ENCODE assay signal across 21 cellular contexts in the genomic region with DNA sequence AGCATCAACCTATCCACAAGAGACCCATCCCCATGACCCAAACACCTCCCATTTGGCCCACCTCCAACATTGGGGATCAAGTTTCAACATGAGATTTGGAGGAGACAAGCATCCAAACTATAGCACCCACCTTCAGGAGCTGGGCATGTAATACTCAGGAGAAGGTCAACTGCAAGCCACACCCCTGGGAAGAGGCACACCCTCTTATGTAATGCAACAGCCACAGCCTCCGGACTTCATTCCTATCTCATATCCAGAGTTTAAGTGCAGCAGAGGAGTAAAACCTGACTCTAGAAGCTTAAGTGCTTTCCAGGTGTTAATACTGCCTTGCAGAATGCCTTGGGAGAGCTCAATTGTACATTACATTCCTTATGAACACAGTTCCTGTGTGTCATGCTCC.
A peak's percentile ranks its signal among the peaks of the same experiment; 100 is the strongest.
DNase-seq lines count a peak whose midpoint lies in the region; ATAC-seq lines count a peak whose summit lies in the region.
"Had no signal": no experiment of that assay in that cellular context is flagged by ENCODE, and none has a peak within 500 bp of the region (broad histone marks: within the 10 kb centered on the region; RNA-seq: fewer than 3 reads in every experiment).

No MANE protein-coding gene starts in this region.

- H3K27me3 ChIP-seq in esophagus (ENCODE audit: control insufficient read depth in 1 of 2, insufficient read depth in 2 of 2, low read length in 2 of 2) = no peaks in the 10 kb centered on the region
- H3K27me3 ChIP-seq: brain microvascular endothelial cell, pancreas, spleen had no signal

- H3K4me1 ChIP-seq in esophagus (ENCODE audit: control insufficient read depth in 2 of 2, insufficient read depth in 2 of 2, low read length in 1 of 2) = peaks cover 13 to 14% of the 10 kb centered on the region in 2 donors

- WGBS in esophagus, 2 donors = 23 to 39% methylated on average over 1 of the region's 1 CpG

- POLR2A ChIA-PET in T-cell (lab: Charles Lee) = no interaction called here

- H3K27ac Mint-ChIP-seq in T-cell = no peak overlapping the region
- H3K27ac Mint-ChIP-seq: activated naive CD4-positive, alpha-beta T cell treated with anti-CD3 and anti-CD28 coated beads, Interleukin-2, amount 50 U/mL, for 24 hours; stimulated activated effector memory CD8-positive, alpha-beta T cell treated with anti-CD3 and anti-CD28 coated beads, Interleukin-12 subunit alpha, Interleukin-12 subunit beta, amount 100 ng/mL, for 72 hours had no signal

- H3K27ac ChIP-seq in esophagus (ENCODE audit: low read depth in 2 of 2, low read length in 1 of 2) (peak overlapping the region; percentile 76 to 77), skin epidermis (peak overlapping the region in 11 of 21 experiments; percentile 5 to 84 (median 45))
- H3K27ac ChIP-seq: brain microvascular endothelial cell, pancreas, spleen had no signal

- peak; percentile 24 for DNase-seq in DMS53 (lab: John Stamatoyannopoulos, UW)
- no peak for DNase-seq in DMS53 treated with DMSO at 0.1 percent for 48 hours (lab: John Stamatoyannopoulos, UW; ENCODE audit: unreplicated experiment)
- peak; percentile 25 for DNase-seq in OCI-M1 (lab: John Stamatoyannopoulos, UW)
- DNase-seq in posterior vena cava (ENCODE audit: low spot score) = no peak
- DNase-seq in putamen (ENCODE audit: low spot score) = no peak
- no peak for DNase-seq in T-cell
- DNase-seq: 8988T; activated CD4-positive, alpha-beta T cell treated with anti-CD3 and anti-CD28 coated beads, Interleukin-2, amount 50 U/mL, for 4 hours; activated T-cell treated with anti-CD3 and anti-CD28 coated beads, Interleukin-2, amount 50 U/mL, for 1 hour; brain microvascular endothelial cell; left cardiac atrium; NCI-H1092 treated with DMSO at 0.1 percent for 48 hours; spleen had no signal

- H3K4me3 Mint-ChIP-seq in T-cell = no peak overlapping the region
- H3K4me3 Mint-ChIP-seq: activated naive CD4-positive, alpha-beta T cell treated with anti-CD3 and anti-CD28 coated beads, Interleukin-2, amount 50 U/mL, for 24 hours; CD14-positive monocyte; stimulated activated effector memory CD8-positive, alpha-beta T cell treated with anti-CD3 and anti-CD28 coated beads, Interleukin-12 subunit alpha, Interleukin-12 subunit beta, amount 100 ng/mL, for 72 hours had no signal

- intact Hi-C loops in posterior vena cava (cut with DNase I) = no loop called here

- H3K36me3 ChIP-seq in esophagus (ENCODE audit: control insufficient read depth in 2 of 2, insufficient read depth in 2 of 2, low read length in 1 of 2) = no peaks in the 10 kb centered on the region
- H3K36me3 ChIP-seq: brain microvascular endothelial cell, pancreas, spleen had no signal

- H3K9me3 ChIP-seq in esophagus (ENCODE audit: control insufficient read depth in 2 of 2, insufficient read depth in 1 of 2, low read depth in 1 of 2, low read length in 1 of 2) = no peaks in the 10 kb centered on the region
- H3K9me3 ChIP-seq: pancreas, spleen had no signal

- H3K27me3 Mint-ChIP-seq in T-cell = no peaks in the 10 kb centered on the region
- H3K27me3 Mint-ChIP-seq: activated naive CD4-positive, alpha-beta T cell treated with anti-CD3 and anti-CD28 coated beads, Interleukin-2, amount 50 U/mL, for 24 hours had no signal

- H3K9me3 Mint-ChIP-seq in T-cell = no peaks in the 10 kb centered on the region
- H3K9me3 Mint-ChIP-seq: activated naive CD4-positive, alpha-beta T cell treated with anti-CD3 and anti-CD28 coated beads, Interleukin-2, amount 50 U/mL, for 24 hours had no signal

- H3K4me3 ChIP-seq in esophagus (ENCODE audit: low read depth in 1 of 2, low read length in 2 of 2) (no peak overlapping the region), skin epidermis (no peak overlapping the region)
- H3K4me3 ChIP-seq: pancreas, spleen had no signal

- H3K4me1 Mint-ChIP-seq in T-cell = peaks cover 64 to 83% (median 82%) of the 10 kb centered on the region in 3 donors

- ATAC-seq in T-cell (replicated peaks in 1 of 4) = no peak
- ATAC-seq: HepG2; SK-N-SH treated with all-trans-retinoic acid at 6 μM for 48 hours; stimulated activated effector memory CD8-positive, alpha-beta T cell treated with anti-CD3 and anti-CD28 coated beads, Interleukin-12 subunit alpha, Interleukin-12 subunit beta, amount 100 ng/mL, for 72 hours had no signal

- H3K36me3 Mint-ChIP-seq in T-cell = no peaks in the 10 kb centered on the region
- H3K36me3 Mint-ChIP-seq: CD14-positive monocyte; stimulated activated effector memory CD8-positive, alpha-beta T cell treated with anti-CD3 and anti-CD28 coated beads, Interleukin-12 subunit alpha, Interleukin-12 subunit beta, amount 100 ng/mL, for 72 hours had no signal

- CTCF ChIA-PET in T-cell (lab: Charles Lee) = interaction anchor here in 1 of 2 donors (1.5 kb wide), 1 partner anchor 24 kb away, joined by 4 read pairs; no protein-coding TSS in a partner anchor

Comparison
In these comparisons a context has a peak if more than half of its experiments do, and no peak if none do; other contexts are left out.
1. DNase-seq: peak in DMS53 (single experiment) and OCI-M1 (single experiment); none in DMS53 treated with DMSO at 0.1 percent for 48 hours (single experiment), posterior vena cava (single experiment), putamen (single experiment) and T-cell (0 of 34).